ENCODE assay signal across 20 cellular contexts in genomic region chr17:4610162-4610561, GRCh38. TPM values are rescaled to one million over a fixed set of nuclear protein-coding genes. Genes with fewer than 3 reads are reported as not detected.
"Had no signal": no experiment of that assay in that cellular context is flagged by ENCODE, and none has a peak within 500 bp of the region (broad histone marks: within the 10 kb centered on the region; RNA-seq: fewer than 3 reads in every experiment).

No MANE protein-coding gene starts in this region.

- H3K36me3 ChIP-seq: neutrophil had no signal

- H3K9me3 ChIP-seq: neutrophil, testis had no signal

- DNase-seq: activated CD4-positive, alpha-beta memory T cell treated with anti-CD3 and anti-CD28 coated beads for 36 hours; activated CD4-positive, alpha-beta T cell treated with anti-CD3 and anti-CD28 coated beads for 4 hours; activated T-cell treated with anti-CD3 and anti-CD28 coated beads for 4 hours; amniotic stem cell; dermis blood vessel endothelial cell; effector memory CD4-positive, alpha-beta T cell; foreskin fibroblast; glutamatergic neuron; kidney; naive thymus-derived CD4-positive, alpha-beta T cell; stimulated activated CD4-positive, alpha-beta T cell treated with anti-CD3 and anti-CD28 coated beads, Interleukin-15, amount 100 ng/mL, for 24 hours; stimulated activated CD4-positive, alpha-beta T cell treated with anti-CD3 and anti-CD28 coated beads, Interleukin-4, amount 100 ng/mL, for 1 hour; testis had no signal

- H3K27me3 ChIP-seq: testis had no signal

- H3K4me3 ChIP-seq: testis had no signal

- H3K9me3 Mint-ChIP-seq: activated CD4-positive, alpha-beta memory T cell treated with anti-CD3 and anti-CD28 coated beads for 36 hours; memory B cell; naive thymus-derived CD4-positive, alpha-beta T cell; T-helper 2 cell treated with Interferon-gamma antibody and Interleukin-4, amounts not matched to agents 5 μg/mL and 100 μg/mL, for 36 hours; WTC11 had no signal

- H3K4me3 Mint-ChIP-seq: activated CD4-positive, alpha-beta memory T cell treated with anti-CD3 and anti-CD28 coated beads for 36 hours; activated naive CD8-positive, alpha-beta T cell; memory B cell; naive thymus-derived CD4-positive, alpha-beta T cell; T-helper 2 cell treated with Interferon-gamma antibody and Interleukin-4, amounts not matched to agents 5 μg/mL and 100 μg/mL, for 36 hours; WTC11 had no signal

- H3K27ac ChIP-seq: neutrophil, testis had no signal

- H3K36me3 Mint-ChIP-seq: activated CD4-positive, alpha-beta memory T cell treated with anti-CD3 and anti-CD28 coated beads for 36 hours; activated naive CD8-positive, alpha-beta T cell; memory B cell; naive thymus-derived CD4-positive, alpha-beta T cell; WTC11 had no signal

- H3K27ac Mint-ChIP-seq: activated CD4-positive, alpha-beta memory T cell treated with anti-CD3 and anti-CD28 coated beads for 36 hours; activated naive CD8-positive, alpha-beta T cell; memory B cell; T-helper 2 cell treated with Interferon-gamma antibody and Interleukin-4, amounts not matched to agents 5 μg/mL and 100 μg/mL, for 36 hours; WTC11 had no signal

RNA-seq across cellular contexts. Expression of gene SMTNL2, which starts 25.8 kb away (rescaled TPM):
- total RNA-seq: activated CD4-positive, alpha-beta memory T cell treated with anti-CD3 and anti-CD28 coated beads for 36 hours; left lobe of liver; naive thymus-derived CD4-positive, alpha-beta T cell had no signal
- polyA plus RNA-seq: naive thymus-derived CD4-positive, alpha-beta T cell had no signal

RNA-seq across cellular contexts. Expression of gene ALOX15, which starts 31.3 kb away (rescaled TPM):
- total RNA-seq: activated CD4-positive, alpha-beta memory T cell treated with anti-CD3 and anti-CD28 coated beads for 36 hours; dermis blood vessel endothelial cell; kidney had no signal
- polyA plus RNA-seq: naive thymus-derived CD4-positive, alpha-beta T cell had no signal

RNA-seq across cellular contexts. Expression of gene GGT6, which starts 49.8 kb away (rescaled TPM):
- total RNA-seq: activated CD4-positive, alpha-beta memory T cell treated with anti-CD3 and anti-CD28 coated beads for 36 hours; chondrocyte; dermis blood vessel endothelial cell; naive thymus-derived CD4-positive, alpha-beta T cell had no signal
- polyA plus RNA-seq: naive thymus-derived CD4-positive, alpha-beta T cell had no signal
